Comparison of ENCODE assay signal across 8 cellular contexts in genomic region chr2:86010083-86010482, GRCh38.
"Had no signal": no experiment of that assay in that cellular context is flagged by ENCODE, and none has a peak within 500 bp of the region (broad histone marks: within the 10 kb centered on the region; RNA-seq: fewer than 3 reads in every experiment).

No MANE protein-coding gene starts in this region.

- H3K36me3 ChIP-seq: HAP-1 had no signal

- ATAC-seq: HCT116, HepG2 had no signal

- H3K4me1 ChIP-seq: HAP-1 had no signal

- H3K4me3 ChIP-seq: HAP-1 had no signal

- DNase-seq: GOT3, H7, HFFc6, KBM-7 had no signal

- H3K27ac ChIP-seq: HL-60 had no signal
